ENCODE assay signal across 1 cellular context in the genomic region with DNA sequence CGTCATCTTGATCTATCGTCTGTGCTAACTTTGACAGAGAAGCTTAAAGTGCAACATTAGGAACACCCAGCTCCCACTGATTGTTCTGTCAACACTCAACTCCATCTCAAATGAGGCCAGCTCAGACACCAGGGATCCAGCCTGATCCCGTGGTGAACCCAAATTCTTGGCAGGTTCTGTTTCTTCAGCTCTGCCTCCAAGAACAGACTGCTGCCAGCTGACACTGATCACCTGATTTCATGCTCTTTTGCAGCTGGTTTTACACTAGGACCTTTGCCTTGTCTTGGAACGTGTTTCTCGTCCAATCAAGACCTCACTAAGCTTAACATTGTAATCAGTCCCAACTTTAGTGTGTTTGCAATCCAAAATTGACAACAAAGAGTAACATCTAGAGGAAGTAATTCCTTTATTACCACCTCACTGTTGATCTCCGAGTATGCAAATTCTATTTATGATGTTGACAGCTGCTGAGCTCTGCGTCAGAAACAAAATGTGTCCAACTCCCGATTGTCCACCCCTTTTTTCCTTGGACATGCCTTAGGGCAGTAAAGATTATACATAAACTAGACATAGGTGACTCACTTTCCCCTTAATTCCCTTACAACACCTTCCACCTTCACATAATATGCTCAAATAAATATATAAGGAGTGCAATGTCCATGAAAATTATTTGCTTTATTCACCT.
TF ChIP-seq lines count a peak whose summit lies in the region.

No MANE protein-coding gene starts in this region.

TF ChIP-seq in H1, 55 proteins besides CTCF, POLR2A, EP300 and RAD21 (continued from another document):
- TF ChIP-seq, protein P1, sequence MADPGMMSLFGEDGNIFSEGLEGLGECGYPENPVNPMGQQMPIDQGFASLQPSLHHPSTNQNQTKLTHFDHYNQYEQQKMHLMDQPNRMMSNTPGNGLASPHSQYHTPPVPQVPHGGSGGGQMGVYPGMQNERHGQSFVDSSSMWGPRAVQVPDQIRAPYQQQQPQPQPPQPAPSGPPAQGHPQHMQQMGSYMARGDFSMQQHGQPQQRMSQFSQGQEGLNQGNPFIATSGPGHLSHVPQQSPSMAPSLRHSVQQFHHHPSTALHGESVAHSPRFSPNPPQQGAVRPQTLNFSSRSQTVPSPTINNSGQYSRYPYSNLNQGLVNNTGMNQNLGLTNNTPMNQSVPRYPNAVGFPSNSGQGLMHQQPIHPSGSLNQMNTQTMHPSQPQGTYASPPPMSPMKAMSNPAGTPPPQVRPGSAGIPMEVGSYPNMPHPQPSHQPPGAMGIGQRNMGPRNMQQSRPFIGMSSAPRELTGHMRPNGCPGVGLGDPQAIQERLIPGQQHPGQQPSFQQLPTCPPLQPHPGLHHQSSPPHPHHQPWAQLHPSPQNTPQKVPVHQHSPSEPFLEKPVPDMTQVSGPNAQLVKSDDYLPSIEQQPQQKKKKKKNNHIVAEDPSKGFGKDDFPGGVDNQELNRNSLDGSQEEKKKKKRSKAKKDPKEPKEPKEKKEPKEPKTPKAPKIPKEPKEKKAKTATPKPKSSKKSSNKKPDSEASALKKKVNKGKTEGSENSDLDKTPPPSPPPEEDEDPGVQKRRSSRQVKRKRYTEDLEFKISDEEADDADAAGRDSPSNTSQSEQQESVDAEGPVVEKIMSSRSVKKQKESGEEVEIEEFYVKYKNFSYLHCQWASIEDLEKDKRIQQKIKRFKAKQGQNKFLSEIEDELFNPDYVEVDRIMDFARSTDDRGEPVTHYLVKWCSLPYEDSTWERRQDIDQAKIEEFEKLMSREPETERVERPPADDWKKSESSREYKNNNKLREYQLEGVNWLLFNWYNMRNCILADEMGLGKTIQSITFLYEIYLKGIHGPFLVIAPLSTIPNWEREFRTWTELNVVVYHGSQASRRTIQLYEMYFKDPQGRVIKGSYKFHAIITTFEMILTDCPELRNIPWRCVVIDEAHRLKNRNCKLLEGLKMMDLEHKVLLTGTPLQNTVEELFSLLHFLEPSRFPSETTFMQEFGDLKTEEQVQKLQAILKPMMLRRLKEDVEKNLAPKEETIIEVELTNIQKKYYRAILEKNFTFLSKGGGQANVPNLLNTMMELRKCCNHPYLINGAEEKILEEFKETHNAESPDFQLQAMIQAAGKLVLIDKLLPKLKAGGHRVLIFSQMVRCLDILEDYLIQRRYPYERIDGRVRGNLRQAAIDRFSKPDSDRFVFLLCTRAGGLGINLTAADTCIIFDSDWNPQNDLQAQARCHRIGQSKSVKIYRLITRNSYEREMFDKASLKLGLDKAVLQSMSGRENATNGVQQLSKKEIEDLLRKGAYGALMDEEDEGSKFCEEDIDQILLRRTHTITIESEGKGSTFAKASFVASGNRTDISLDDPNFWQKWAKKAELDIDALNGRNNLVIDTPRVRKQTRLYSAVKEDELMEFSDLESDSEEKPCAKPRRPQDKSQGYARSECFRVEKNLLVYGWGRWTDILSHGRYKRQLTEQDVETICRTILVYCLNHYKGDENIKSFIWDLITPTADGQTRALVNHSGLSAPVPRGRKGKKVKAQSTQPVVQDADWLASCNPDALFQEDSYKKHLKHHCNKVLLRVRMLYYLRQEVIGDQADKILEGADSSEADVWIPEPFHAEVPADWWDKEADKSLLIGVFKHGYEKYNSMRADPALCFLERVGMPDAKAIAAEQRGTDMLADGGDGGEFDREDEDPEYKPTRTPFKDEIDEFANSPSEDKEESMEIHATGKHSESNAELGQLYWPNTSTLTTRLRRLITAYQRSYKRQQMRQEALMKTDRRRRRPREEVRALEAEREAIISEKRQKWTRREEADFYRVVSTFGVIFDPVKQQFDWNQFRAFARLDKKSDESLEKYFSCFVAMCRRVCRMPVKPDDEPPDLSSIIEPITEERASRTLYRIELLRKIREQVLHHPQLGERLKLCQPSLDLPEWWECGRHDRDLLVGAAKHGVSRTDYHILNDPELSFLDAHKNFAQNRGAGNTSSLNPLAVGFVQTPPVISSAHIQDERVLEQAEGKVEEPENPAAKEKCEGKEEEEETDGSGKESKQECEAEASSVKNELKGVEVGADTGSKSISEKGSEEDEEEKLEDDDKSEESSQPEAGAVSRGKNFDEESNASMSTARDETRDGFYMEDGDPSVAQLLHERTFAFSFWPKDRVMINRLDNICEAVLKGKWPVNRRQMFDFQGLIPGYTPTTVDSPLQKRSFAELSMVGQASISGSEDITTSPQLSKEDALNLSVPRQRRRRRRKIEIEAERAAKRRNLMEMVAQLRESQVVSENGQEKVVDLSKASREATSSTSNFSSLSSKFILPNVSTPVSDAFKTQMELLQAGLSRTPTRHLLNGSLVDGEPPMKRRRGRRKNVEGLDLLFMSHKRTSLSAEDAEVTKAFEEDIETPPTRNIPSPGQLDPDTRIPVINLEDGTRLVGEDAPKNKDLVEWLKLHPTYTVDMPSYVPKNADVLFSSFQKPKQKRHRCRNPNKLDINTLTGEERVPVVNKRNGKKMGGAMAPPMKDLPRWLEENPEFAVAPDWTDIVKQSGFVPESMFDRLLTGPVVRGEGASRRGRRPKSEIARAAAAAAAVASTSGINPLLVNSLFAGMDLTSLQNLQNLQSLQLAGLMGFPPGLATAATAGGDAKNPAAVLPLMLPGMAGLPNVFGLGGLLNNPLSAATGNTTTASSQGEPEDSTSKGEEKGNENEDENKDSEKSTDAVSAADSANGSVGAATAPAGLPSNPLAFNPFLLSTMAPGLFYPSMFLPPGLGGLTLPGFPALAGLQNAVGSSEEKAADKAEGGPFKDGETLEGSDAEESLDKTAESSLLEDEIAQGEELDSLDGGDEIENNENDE (IDR thresholded peaks at IDR 0.05; ENCODE audit: insufficient replicate concordance, low read length) = no peak
- no peak for TF ChIP-seq CTBP2 (IDR thresholded peaks at IDR 0.05; ENCODE audit: borderline replicate concordance, insufficient read depth, insufficient read length, low read length)
- TF ChIP-seq MAFK (IDR thresholded peaks at IDR 0.05; ENCODE audit: low read depth, low read length) = no peak
- TF ChIP-seq RFX5 (IDR thresholded peaks at IDR 0.05; ENCODE audit: borderline replicate concordance, low read depth, low read length) = no peak
- TF ChIP-seq CEBPB (IDR thresholded peaks at IDR 0.05; ENCODE audit: low read depth, low read length) = no peak
- no peak for TF ChIP-seq JUND (IDR thresholded peaks at IDR 0.05; ENCODE audit: low read length)
- TF ChIP-seq POU5F1 (IDR thresholded peaks at IDR 0.05; ENCODE audit: low read depth, low read length) = no peak
- no peak for TF ChIP-seq CHD2 (IDR thresholded peaks at IDR 0.05; ENCODE audit: low read length)
- no peak for TF ChIP-seq TAF7 (optimal IDR thresholded peaks at IDR 0.05; ENCODE audit: borderline replicate concordance, low read depth, low read length)
- TF ChIP-seq TBP (IDR thresholded peaks at IDR 0.05; ENCODE audit: low read depth, low read length) = no peak
- no peak for TF ChIP-seq BCL11A (IDR thresholded peaks at IDR 0.05; ENCODE audit: low read depth in 2 of 2, low read length in 2 of 2)
